In genomic region chr11:45232341-45233080, GRCh38 we compare ENCODE assay signal across 15 cellular contexts. TPM values are rescaled to one million over a fixed set of nuclear protein-coding genes. Genes with fewer than 3 reads are reported as not detected.
DNase-seq lines count a peak whose midpoint lies in the region; TF ChIP-seq lines count a peak whose summit lies in the region.
"Had no signal": no experiment of that assay in that cellular context is flagged by ENCODE, and none has a peak within 500 bp of the region (broad histone marks: within the 10 kb centered on the region; RNA-seq: fewer than 3 reads in every experiment).

No MANE protein-coding gene starts in this region.

- H4K20me1 ChIP-seq in hepatocyte (ENCODE audit: insufficient read depth, poor library complexity, severe bottlenecking): no peaks in the 10 kb centered on the region
- H4K20me1 ChIP-seq: BLaER1 treated with 17β-estradiol and CSF1 and Interleukin-3, amounts not matched to agents 10 nM and 100 nM had no signal

- intact Hi-C loops in spleen (cut with DNase I; ENCODE audit: low total_unique reads): no loop called here

- no peak overlapping the region for H2AFZ ChIP-seq in hepatocyte

- no peak overlapping the region for H3K4me2 ChIP-seq in hepatocyte
- H3K4me2 ChIP-seq: BLaER1 treated with 17β-estradiol and CSF1 and Interleukin-3, amounts not matched to agents 10 nM and 100 nM; SK-N-SH had no signal

- POLR2A ChIA-PET in HEK293 (lab: Yijun Ruan, JAX): no interaction called here

- H3K9me3 ChIP-seq in HEK293 (ENCODE audit: control insufficient read depth, insufficient read depth, low read depth, low read length) (no peaks in the 10 kb centered on the region), spleen (no peaks in the 10 kb centered on the region), hepatocyte (ENCODE audit: low read depth) (no peaks in the 10 kb centered on the region)
- H3K9me3 ChIP-seq: SK-N-SH had no signal

- H3K4me1 ChIP-seq in HEK293 (ENCODE audit: control insufficient read depth, insufficient read depth, low read length): no peaks in the 10 kb centered on the region
- H3K4me1 ChIP-seq in spleen: peaks cover 0 to 10% (median 0%) of the 10 kb centered on the region in 6 donors
- no peaks in the 10 kb centered on the region for H3K4me1 ChIP-seq in hepatocyte (ENCODE audit: insufficient read depth)

- H3K27ac ChIP-seq in HEK293 (ENCODE audit: extremely low read depth, low read depth, low read length) (no peak overlapping the region), spleen (no peak overlapping the region), hepatocyte (no peak overlapping the region)
- H3K27ac ChIP-seq: BLaER1 treated with 17β-estradiol and CSF1 and Interleukin-3, amounts not matched to agents 10 nM and 100 nM had no signal

- peak; percentile 71 for DNase-seq in NCI-H524 treated with DMSO at 0.1 percent for 48 hours (lab: John Stamatoyannopoulos, UW)
- DNase-seq in fibroblast of the aortic adventitia (ENCODE audit: low read depth): no peak
- peak; percentile 47 for DNase-seq in spleen
- DNase-seq in amygdala (lab: John Stamatoyannopoulos, UW): no peak
- DNase-seq in hepatocyte (ENCODE audit: low spot score): no peak
- DNase-seq in NCI-H1436 treated with DMSO at 0.1 percent for 48 hours (lab: John Stamatoyannopoulos, UW): no peak
- DNase-seq: DMS79, NCI-H1105 treated with DMSO at 0.1 percent for 48 hours, NCI-H187, NCI-H510A had no signal

- no peak for TF ChIP-seq POLR2A in spleen (IDR thresholded peaks at IDR 0.05)

- 78 to 94% (median 89%) methylated on average over 4 to 5 of the region's 5 CpGs for WGBS in spleen, 5 donors
- 93% methylated on average over 5 of the region's 5 CpGs for WGBS in hepatocyte (ENCODE audit: low lambda C conversion rate, missing lambda C conversion rate)

- H3K27me3 ChIP-seq in spleen (replicated peaks in 1 of 7) (peaks cover 0 to 3% (median 0%) of the 10 kb centered on the region in 7 donors), hepatocyte (no peaks in the 10 kb centered on the region)
- H3K27me3 ChIP-seq: BLaER1 treated with 17β-estradiol and CSF1 and Interleukin-3, amounts not matched to agents 10 nM and 100 nM had no signal

- TF ChIP-seq CTCF in HEK293 (tag by site-specific recombination; IDR thresholded peaks at IDR 0.05): no peak
- peak; percentile 0 for TF ChIP-seq CTCF in fibroblast of the aortic adventitia (IDR thresholded peaks at IDR 0.05; ENCODE audit: insufficient read depth, low read length)
- no peak for TF ChIP-seq CTCF in spleen (IDR thresholded peaks at IDR 0.05 in 8 of 11, conservative IDR thresholded peaks at IDR 0.05 in 3 of 11)
- no peak for TF ChIP-seq CTCF in hepatocyte (IDR thresholded peaks at IDR 0.05; ENCODE audit: poor library complexity)

- H3K79me2 ChIP-seq in hepatocyte: no peaks in the 10 kb centered on the region

- H3K4me3 ChIP-seq in HEK293 (ENCODE audit: low read depth, low read length) (no peak overlapping the region), fibroblast of the aortic adventitia (ENCODE audit: low read depth, low read length) (no peak overlapping the region), spleen (no peak overlapping the region), hepatocyte (no peak overlapping the region)
- H3K4me3 ChIP-seq: BLaER1 treated with 17β-estradiol and CSF1 and Interleukin-3, amounts not matched to agents 10 nM and 100 nM had no signal

- H3K36me3 ChIP-seq in HEK293 (ENCODE audit: control insufficient read depth in 2 of 2, insufficient read depth in 1 of 2, low read length in 2 of 2) (no peaks in the 10 kb centered on the region), spleen (peaks cover 0 to 17% (median 4%) of the 10 kb centered on the region in 6 donors), hepatocyte (replicated peaks; ENCODE audit: insufficient read depth, low read depth) (no peaks in the 10 kb centered on the region)

- H3K9me2 ChIP-seq in hepatocyte (replicated peaks; ENCODE audit: insufficient read depth): no peaks in the 10 kb centered on the region
- H3K9me2 ChIP-seq: SK-N-SH had no signal

- CTCF ChIA-PET in HEK293 (lab: Yijun Ruan, JAX): interaction anchor here (0.5 to 2.4 kb wide), 15 partner anchors 9 to 122 kb away, joined by 3 to 17 read pairs (median 4); no protein-coding TSS in a partner anchor

TF ChIP-seq in HEK293, 187 proteins besides CTCF, POLR2A, EP300 and RAD21:
- TF ChIP-seq ZNF585B (tag by site-specific recombination; IDR thresholded peaks at IDR 0.05) (no peak), ZNF404 (tag by site-specific recombination; IDR thresholded peaks at IDR 0.05) (no peak), ZNF768 (tag by site-specific recombination; IDR thresholded peaks at IDR 0.05) (no peak), ZBTB20 (tag by site-specific recombination; IDR thresholded peaks at IDR 0.05) (no peak), ZNF777 (tag by site-specific recombination; IDR thresholded peaks at IDR 0.05; ENCODE audit: borderline replicate concordance) (no peak), PRDM10 (tag by site-specific recombination; IDR thresholded peaks at IDR 0.05) (peak; percentile 82)

RNA-seq across cellular contexts. Expression of gene SYT13, which starts 53.6 kb away (rescaled TPM):
- total RNA-seq in fibroblast of the aortic adventitia (ENCODE audit: low replicate concordance) (not detected in 2 replicates), spleen (under 1 TPM in 5 of 7 donors, not detected in 2; 0.03 to 0.64 (median 0.28) TPM), hepatocyte (10.4 and 11.5 TPM in 2 replicates)
- polyA plus RNA-seq in spleen (under 1 TPM; 0.02 to 0.11 (median 0.03) TPM), hepatocyte (1.6 and 1.7 TPM in 2 replicates)
- total RNA-seq: CD8-positive, alpha-beta memory T cell; PC-3 had no signal
- polyA plus RNA-seq: CD8-positive, alpha-beta memory T cell; SK-N-SH had no signal

Comparison
In these comparisons a context has a peak if more than half of its experiments do, and no peak if none do; other contexts are left out.
1. DNase-seq: peak in NCI-H524 treated with DMSO at 0.1 percent for 48 hours (single experiment) and spleen (single experiment); none in fibroblast of the aortic adventitia (single experiment), amygdala (0 of 56), hepatocyte (single experiment) and NCI-H1436 treated with DMSO at 0.1 percent for 48 hours (single experiment).